Comparison of ENCODE assay signal across 20 cellular contexts in the genomic region with DNA sequence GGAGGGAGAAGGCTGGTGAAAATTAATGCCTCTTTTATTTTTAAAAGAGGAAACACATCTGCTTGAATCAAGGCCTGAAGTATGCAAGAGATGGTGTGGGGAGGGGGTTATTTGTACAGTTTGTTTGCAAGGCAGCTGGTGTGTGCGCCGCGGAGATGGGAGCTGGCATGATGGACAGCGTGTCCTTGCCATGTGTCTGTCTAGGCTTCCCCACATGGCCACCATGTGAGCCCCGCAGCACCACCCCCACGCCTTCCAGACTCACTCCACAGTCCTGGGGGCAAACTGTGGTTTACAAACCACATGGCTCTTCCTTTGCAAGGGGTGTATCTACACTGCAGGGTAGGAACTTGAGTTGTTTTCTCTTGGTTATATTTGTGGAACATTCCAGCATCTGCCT.
DNase-seq lines count a peak whose midpoint lies in the region; ATAC-seq and TF ChIP-seq lines count a peak whose summit lies in the region.
"Had no signal": no experiment of that assay in that cellular context is flagged by ENCODE, and none has a peak within 500 bp of the region (broad histone marks: within the 10 kb centered on the region; RNA-seq: fewer than 3 reads in every experiment).

No MANE protein-coding gene starts in this region.

- peak overlapping the region; percentile 43 for H3K27ac Mint-ChIP-seq in mesothelial cell of epicardium
- H3K27ac Mint-ChIP-seq: stimulated activated naive CD8-positive, alpha-beta T cell treated with anti-CD3 and anti-CD28 coated beads, Interleukin-15, Interleukin-2, amounts not matched to agents 100 ng/mL and 50 ng/mL, for 24 hours; T-helper 2 cell treated with Interferon-gamma antibody and Interleukin-4, amounts not matched to agents 5 μg/mL and 100 μg/mL, for 36 hours had no signal

- H3K27ac ChIP-seq in testis (no peak overlapping the region), foreskin keratinocyte (no peak overlapping the region)
- H3K27ac ChIP-seq: body of pancreas, dorsolateral prefrontal cortex, prostate gland, uterus had no signal

- H3K4me1 ChIP-seq in testis (peaks cover 6% of the 10 kb centered on the region), foreskin keratinocyte (no peaks in the 10 kb centered on the region)
- H3K4me1 ChIP-seq: body of pancreas, prostate gland, uterus had no signal

- ATAC-seq in foreskin keratinocyte = no peak
- ATAC-seq: body of pancreas, esophagus mucosa had no signal

- no peak overlapping the region for H3K4me3 ChIP-seq in astrocyte of the spinal cord (ENCODE audit: low read depth, low read length)
- no peak overlapping the region for H3K4me3 ChIP-seq in testis
- H3K4me3 ChIP-seq: body of pancreas, dorsolateral prefrontal cortex, MG63, prostate gland, uterus had no signal

- intact Hi-C loops in testis (cut with DNase I; ENCODE audit: low total_unique reads) = no loop called here

- TF ChIP-seq POLR2A in testis (IDR thresholded peaks at IDR 0.05) = no peak

- no peaks in the 10 kb centered on the region for H3K9me3 ChIP-seq in testis
- H3K9me3 ChIP-seq: body of pancreas, MG63, prostate gland, uterus had no signal

- H3K36me3 Mint-ChIP-seq in mesothelial cell of epicardium = no peaks in the 10 kb centered on the region

- no peak overlapping the region for H3K4me3 Mint-ChIP-seq in mesothelial cell of epicardium
- H3K4me3 Mint-ChIP-seq: stimulated activated naive CD8-positive, alpha-beta T cell treated with anti-CD3 and anti-CD28 coated beads, Interleukin-15, Interleukin-2, amounts not matched to agents 100 ng/mL and 50 ng/mL, for 24 hours; T-helper 2 cell treated with Interferon-gamma antibody and Interleukin-4, amounts not matched to agents 5 μg/mL and 100 μg/mL, for 36 hours had no signal

- DNase-seq in AG09319 (ENCODE audit: extremely low read depth, low read depth) (peak; percentile 34), GM04504 (ENCODE audit: low read depth) (peak; percentile 60), astrocyte of the spinal cord (ENCODE audit: low read depth, low spot score) (peak; percentile 11), mesothelial cell of epicardium (ENCODE audit: low spot score in 2 of 2, unreplicated experiment in 2 of 2) (no peak), testis (no peak), foreskin keratinocyte (no peak), COLO829 (ENCODE audit: low spot score) (no peak), NCI-H2029 (lab: John Stamatoyannopoulos, UW) (no peak)
- DNase-seq: activated CD4-positive, alpha-beta T cell treated with anti-CD3 and anti-CD28 coated beads for 4 hours; activated naive CD4-positive, alpha-beta T cell treated with anti-CD3 and anti-CD28 coated beads, Interleukin-2, amount 50 U/mL, for 16 hours; body of pancreas; MG63; NK-92 treated with Interleukin-12 subunit alpha and Interleukin-12 subunit beta, amount 100 ng/mL, for 24 hours; SHP77; uterus had no signal

- 60 to 67% methylated on average over 6 of the region's 6 CpGs for WGBS in testis, 2 donors

- H3K27me3 ChIP-seq in testis (no peaks in the 10 kb centered on the region), foreskin keratinocyte (no peaks in the 10 kb centered on the region)
- H3K27me3 ChIP-seq: body of pancreas, dorsolateral prefrontal cortex, MG63, uterus had no signal

- no peaks in the 10 kb centered on the region for H3K27me3 Mint-ChIP-seq in mesothelial cell of epicardium (ENCODE audit: low read depth)
- H3K27me3 Mint-ChIP-seq: stimulated activated naive CD8-positive, alpha-beta T cell treated with anti-CD3 and anti-CD28 coated beads, Interleukin-15, Interleukin-2, amounts not matched to agents 100 ng/mL and 50 ng/mL, for 24 hours had no signal

- peaks cover 3% of the 10 kb centered on the region for H3K9me3 Mint-ChIP-seq in mesothelial cell of epicardium
- H3K9me3 Mint-ChIP-seq: stimulated activated naive CD8-positive, alpha-beta T cell treated with anti-CD3 and anti-CD28 coated beads, Interleukin-15, Interleukin-2, amounts not matched to agents 100 ng/mL and 50 ng/mL, for 24 hours; T-helper 2 cell treated with Interferon-gamma antibody and Interleukin-4, amounts not matched to agents 5 μg/mL and 100 μg/mL, for 36 hours had no signal

- no peaks in the 10 kb centered on the region for H3K36me3 ChIP-seq in testis (ENCODE audit: low read depth, missing control alignments)
- H3K36me3 ChIP-seq: MG63, prostate gland, uterus had no signal

- in situ Hi-C loops in astrocyte of the spinal cord (cut with HindIII; ENCODE audit: low sequenced_read_pairs) = no loop called here

- H3K4me1 Mint-ChIP-seq in mesothelial cell of epicardium = peaks cover 13% of the 10 kb centered on the region

- TF ChIP-seq CTCF in AG09319 (IDR thresholded peaks at IDR 0.05; ENCODE audit: low read depth, low read length) (no peak), astrocyte of the spinal cord (IDR thresholded peaks at IDR 0.05; ENCODE audit: low read depth, low read length) (no peak), mesothelial cell of epicardium (IDR thresholded peaks at IDR 0.05; ENCODE audit: unreplicated experiment) (no peak), testis (IDR thresholded peaks at IDR 0.05) (no peak), foreskin keratinocyte (conservative IDR thresholded peaks at IDR 0.05) (no peak)

Comparison
In these comparisons a context has a peak if more than half of its experiments do, and no peak if none do; other contexts are left out.
1. DNase-seq: peak in AG09319 (single experiment), GM04504 (single experiment) and astrocyte of the spinal cord (single experiment); none in mesothelial cell of epicardium (0 of 2), testis (single experiment), foreskin keratinocyte (0 of 2), COLO829 (single experiment) and NCI-H2029 (single experiment).